Comparison of ENCODE assay signal across 8 cellular contexts in genomic region chr10:24724381-24725228, GRCh38. TPM values are rescaled to one million over a fixed set of nuclear protein-coding genes. Genes with fewer than 3 reads are reported as not detected.
DNase-seq lines count a peak whose midpoint lies in the region; ATAC-seq and TF ChIP-seq lines count a peak whose summit lies in the region.

No MANE protein-coding gene starts in this region.

- H3K27me3 ChIP-seq in BJ (ENCODE audit: control insufficient read depth, insufficient read depth, low read length), result no peaks in the 10 kb centered on the region

- peak; percentile 85 for ATAC-seq in HG03457 (IDR thresholded peaks at IDR 0.05; ENCODE audit: unreplicated experiment)

- DNase-seq in BJ (ENCODE audit: low read depth) (peak; percentile 81), GM19240 (ENCODE audit: insufficient read length, low spot score) (peak; percentile 86), NCI-H524 (lab: John Stamatoyannopoulos, UW) (peak; percentile 72 to 87), kidney tubule cell (ENCODE audit: low spot score) (peak; percentile 98)
- peak; percentile 95 to 96 for DNase-seq in activated CD4-positive, alpha-beta T cell treated with anti-CD3 and anti-CD28 coated beads for 4 hours
- DNase-seq in stimulated activated CD4-positive, alpha-beta T cell treated with anti-CD3 and anti-CD28 coated beads, Interleukin-1b, Interleukin-23, amount 100 ng/mL, for 1 hour (ENCODE audit: low read depth in 2 of 2), result peak; percentile 86 to 92

- no peaks in the 10 kb centered on the region for H3K36me3 ChIP-seq in BJ (ENCODE audit: control insufficient read depth, insufficient read depth, low read length)

- POLR2A ChIA-PET in BJ (lab: Charles Lee), result interaction anchor here (0.7 to 1.1 kb wide), 2 partner anchors 34 to 472 kb away, joined by 3 to 13 read pairs; no protein-coding TSS in a partner anchor

- H3K4me3 ChIP-seq in BJ (ENCODE audit: low read depth, low read length), result peak overlapping the region; percentile 57

- H3K27ac ChIP-seq in cingulate gyrus (ENCODE audit: low read depth, low read length), result peak overlapping the region; percentile 95

- CTCF ChIA-PET in BJ (lab: Yijun Ruan, JAX), result interaction anchor here (1.0 to 1.8 kb wide), 7 partner anchors 12 to 357 kb away, joined by 3 to 7 read pairs (median 4); no protein-coding TSS in a partner anchor

- no peak for TF ChIP-seq CTCF in BJ (IDR thresholded peaks at IDR 0.05; ENCODE audit: insufficient read depth, low read depth, low read length)

RNA-seq across cellular contexts. Expression of gene ARHGAP21, which starts 0.9 kb away (rescaled TPM):
- polyA plus RNA-seq in BJ (2011; rRNA removed), result 75.8 and 99.4 TPM in 2 replicates
- polyA minus RNA-seq in BJ (2011; rRNA and poly(A)+ RNA removed), result 99.2 and 104 TPM in 2 replicates

Comparison
In these comparisons a context has a peak if more than half of its experiments do, and no peak if none do; other contexts are left out.
1. Peak in every context shown above with its lines: DNase-seq, ATAC-seq, H3K4me3 ChIP-seq and H3K27ac ChIP-seq.